ENCODE assay signal across 1 cellular context in genomic region chr1:38183747-38184146, GRCh38.
TF ChIP-seq lines count a peak whose summit lies in the region.

No MANE protein-coding gene starts in this region.

TF ChIP-seq in H1, 55 proteins besides CTCF, POLR2A, EP300 and RAD21:
- no peak for TF ChIP-seq POU5F1 (IDR thresholded peaks at IDR 0.05; ENCODE audit: low read depth, low read length)
- TF ChIP-seq HDAC2 (IDR thresholded peaks at IDR 0.05; ENCODE audit: borderline replicate concordance in 1 of 2, low read depth in 2 of 2, low read length in 2 of 2) = no peak
- no peak for TF ChIP-seq SAP30 (IDR thresholded peaks at IDR 0.05; ENCODE audit: insufficient read depth, insufficient replicate concordance, low read length)
- no peak for TF ChIP-seq POLR2AphosphoS5 (IDR thresholded peaks at IDR 0.05; ENCODE audit: low read depth, low read length)
- no peak for TF ChIP-seq GABPA (IDR thresholded peaks at IDR 0.05; ENCODE audit: borderline replicate concordance, insufficient read depth, low read length)
- no peak for TF ChIP-seq EZH2 (IDR thresholded peaks at IDR 0.05; ENCODE audit: low read depth, low read length, severe bottlenecking)
- TF ChIP-seq CHD2 (IDR thresholded peaks at IDR 0.05; ENCODE audit: low read length) = no peak
- no peak for TF ChIP-seq SP2 (IDR thresholded peaks at IDR 0.05; ENCODE audit: low read length)
- no peak for TF ChIP-seq CTBP2 (IDR thresholded peaks at IDR 0.05; ENCODE audit: borderline replicate concordance, insufficient read depth, insufficient read length, low read length)
- TF ChIP-seq, protein P1, sequence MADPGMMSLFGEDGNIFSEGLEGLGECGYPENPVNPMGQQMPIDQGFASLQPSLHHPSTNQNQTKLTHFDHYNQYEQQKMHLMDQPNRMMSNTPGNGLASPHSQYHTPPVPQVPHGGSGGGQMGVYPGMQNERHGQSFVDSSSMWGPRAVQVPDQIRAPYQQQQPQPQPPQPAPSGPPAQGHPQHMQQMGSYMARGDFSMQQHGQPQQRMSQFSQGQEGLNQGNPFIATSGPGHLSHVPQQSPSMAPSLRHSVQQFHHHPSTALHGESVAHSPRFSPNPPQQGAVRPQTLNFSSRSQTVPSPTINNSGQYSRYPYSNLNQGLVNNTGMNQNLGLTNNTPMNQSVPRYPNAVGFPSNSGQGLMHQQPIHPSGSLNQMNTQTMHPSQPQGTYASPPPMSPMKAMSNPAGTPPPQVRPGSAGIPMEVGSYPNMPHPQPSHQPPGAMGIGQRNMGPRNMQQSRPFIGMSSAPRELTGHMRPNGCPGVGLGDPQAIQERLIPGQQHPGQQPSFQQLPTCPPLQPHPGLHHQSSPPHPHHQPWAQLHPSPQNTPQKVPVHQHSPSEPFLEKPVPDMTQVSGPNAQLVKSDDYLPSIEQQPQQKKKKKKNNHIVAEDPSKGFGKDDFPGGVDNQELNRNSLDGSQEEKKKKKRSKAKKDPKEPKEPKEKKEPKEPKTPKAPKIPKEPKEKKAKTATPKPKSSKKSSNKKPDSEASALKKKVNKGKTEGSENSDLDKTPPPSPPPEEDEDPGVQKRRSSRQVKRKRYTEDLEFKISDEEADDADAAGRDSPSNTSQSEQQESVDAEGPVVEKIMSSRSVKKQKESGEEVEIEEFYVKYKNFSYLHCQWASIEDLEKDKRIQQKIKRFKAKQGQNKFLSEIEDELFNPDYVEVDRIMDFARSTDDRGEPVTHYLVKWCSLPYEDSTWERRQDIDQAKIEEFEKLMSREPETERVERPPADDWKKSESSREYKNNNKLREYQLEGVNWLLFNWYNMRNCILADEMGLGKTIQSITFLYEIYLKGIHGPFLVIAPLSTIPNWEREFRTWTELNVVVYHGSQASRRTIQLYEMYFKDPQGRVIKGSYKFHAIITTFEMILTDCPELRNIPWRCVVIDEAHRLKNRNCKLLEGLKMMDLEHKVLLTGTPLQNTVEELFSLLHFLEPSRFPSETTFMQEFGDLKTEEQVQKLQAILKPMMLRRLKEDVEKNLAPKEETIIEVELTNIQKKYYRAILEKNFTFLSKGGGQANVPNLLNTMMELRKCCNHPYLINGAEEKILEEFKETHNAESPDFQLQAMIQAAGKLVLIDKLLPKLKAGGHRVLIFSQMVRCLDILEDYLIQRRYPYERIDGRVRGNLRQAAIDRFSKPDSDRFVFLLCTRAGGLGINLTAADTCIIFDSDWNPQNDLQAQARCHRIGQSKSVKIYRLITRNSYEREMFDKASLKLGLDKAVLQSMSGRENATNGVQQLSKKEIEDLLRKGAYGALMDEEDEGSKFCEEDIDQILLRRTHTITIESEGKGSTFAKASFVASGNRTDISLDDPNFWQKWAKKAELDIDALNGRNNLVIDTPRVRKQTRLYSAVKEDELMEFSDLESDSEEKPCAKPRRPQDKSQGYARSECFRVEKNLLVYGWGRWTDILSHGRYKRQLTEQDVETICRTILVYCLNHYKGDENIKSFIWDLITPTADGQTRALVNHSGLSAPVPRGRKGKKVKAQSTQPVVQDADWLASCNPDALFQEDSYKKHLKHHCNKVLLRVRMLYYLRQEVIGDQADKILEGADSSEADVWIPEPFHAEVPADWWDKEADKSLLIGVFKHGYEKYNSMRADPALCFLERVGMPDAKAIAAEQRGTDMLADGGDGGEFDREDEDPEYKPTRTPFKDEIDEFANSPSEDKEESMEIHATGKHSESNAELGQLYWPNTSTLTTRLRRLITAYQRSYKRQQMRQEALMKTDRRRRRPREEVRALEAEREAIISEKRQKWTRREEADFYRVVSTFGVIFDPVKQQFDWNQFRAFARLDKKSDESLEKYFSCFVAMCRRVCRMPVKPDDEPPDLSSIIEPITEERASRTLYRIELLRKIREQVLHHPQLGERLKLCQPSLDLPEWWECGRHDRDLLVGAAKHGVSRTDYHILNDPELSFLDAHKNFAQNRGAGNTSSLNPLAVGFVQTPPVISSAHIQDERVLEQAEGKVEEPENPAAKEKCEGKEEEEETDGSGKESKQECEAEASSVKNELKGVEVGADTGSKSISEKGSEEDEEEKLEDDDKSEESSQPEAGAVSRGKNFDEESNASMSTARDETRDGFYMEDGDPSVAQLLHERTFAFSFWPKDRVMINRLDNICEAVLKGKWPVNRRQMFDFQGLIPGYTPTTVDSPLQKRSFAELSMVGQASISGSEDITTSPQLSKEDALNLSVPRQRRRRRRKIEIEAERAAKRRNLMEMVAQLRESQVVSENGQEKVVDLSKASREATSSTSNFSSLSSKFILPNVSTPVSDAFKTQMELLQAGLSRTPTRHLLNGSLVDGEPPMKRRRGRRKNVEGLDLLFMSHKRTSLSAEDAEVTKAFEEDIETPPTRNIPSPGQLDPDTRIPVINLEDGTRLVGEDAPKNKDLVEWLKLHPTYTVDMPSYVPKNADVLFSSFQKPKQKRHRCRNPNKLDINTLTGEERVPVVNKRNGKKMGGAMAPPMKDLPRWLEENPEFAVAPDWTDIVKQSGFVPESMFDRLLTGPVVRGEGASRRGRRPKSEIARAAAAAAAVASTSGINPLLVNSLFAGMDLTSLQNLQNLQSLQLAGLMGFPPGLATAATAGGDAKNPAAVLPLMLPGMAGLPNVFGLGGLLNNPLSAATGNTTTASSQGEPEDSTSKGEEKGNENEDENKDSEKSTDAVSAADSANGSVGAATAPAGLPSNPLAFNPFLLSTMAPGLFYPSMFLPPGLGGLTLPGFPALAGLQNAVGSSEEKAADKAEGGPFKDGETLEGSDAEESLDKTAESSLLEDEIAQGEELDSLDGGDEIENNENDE (IDR thresholded peaks at IDR 0.05; ENCODE audit: insufficient replicate concordance, low read length) = no peak
- no peak for TF ChIP-seq SP4 (IDR thresholded peaks at IDR 0.05; ENCODE audit: low read length)
- no peak for TF ChIP-seq ZNF274 (IDR thresholded peaks at IDR 0.05; ENCODE audit: borderline replicate concordance, extremely low read depth, low read length)
- TF ChIP-seq CHD1 (IDR thresholded peaks at IDR 0.05; ENCODE audit: low read depth, low read length) = no peak
- TF ChIP-seq BACH1 (IDR thresholded peaks at IDR 0.05; ENCODE audit: low read length) = no peak
TF ChIP-seq in H1: peak in this region for 0.
